Comparison of ENCODE assay signal across 9 cellular contexts in the genomic region with DNA sequence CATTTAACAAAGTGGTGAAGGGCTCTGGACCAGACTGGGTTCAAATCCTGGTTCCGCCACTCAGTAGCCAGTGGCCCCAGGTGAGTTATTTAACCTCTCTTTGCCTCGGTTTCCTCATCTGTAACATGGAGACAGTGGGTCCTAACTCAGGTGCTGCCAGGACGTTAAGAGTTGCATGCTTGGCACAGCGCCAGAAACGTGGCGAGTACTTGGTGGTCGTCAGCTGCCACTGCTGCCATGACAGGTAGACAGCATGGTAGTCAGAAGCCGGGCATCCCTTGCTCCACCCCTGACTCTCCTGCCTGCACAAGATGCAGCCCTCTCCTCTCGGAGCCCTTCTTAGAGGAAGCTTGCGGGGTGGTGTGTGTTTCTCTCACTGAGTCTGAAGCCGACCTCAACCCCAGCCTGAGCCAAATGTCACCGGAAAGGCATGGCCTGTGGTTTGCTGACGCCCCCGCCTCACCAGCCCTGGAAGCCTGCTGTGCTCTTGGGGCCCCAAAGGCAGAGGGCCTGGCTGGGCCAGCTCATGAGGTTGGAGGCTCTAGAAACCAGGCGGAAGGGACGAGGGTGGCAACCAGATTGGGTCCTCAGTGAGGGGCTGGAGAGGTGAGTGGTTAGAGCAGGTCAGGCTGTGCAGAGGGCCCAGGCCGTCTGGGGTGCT.
DNase-seq lines count a peak whose midpoint lies in the region; ATAC-seq and TF ChIP-seq lines count a peak whose summit lies in the region.
"Had no signal": no experiment of that assay in that cellular context is flagged by ENCODE, and none has a peak within 500 bp of the region (broad histone marks: within the 10 kb centered on the region; RNA-seq: fewer than 3 reads in every experiment).

No MANE protein-coding gene starts in this region.

- DNase-seq in NB4 (ENCODE audit: low read depth) (peak; percentile 95), naive B cell (peak; percentile 75), thoracic aorta (ENCODE audit: low spot score) (no peak), cortex of kidney (lab: John Stamatoyannopoulos, UW) (no peak), kidney tubule cell (ENCODE audit: low spot score) (no peak)
- peak; percentile 87 to 90 for DNase-seq in activated T-cell treated with anti-CD3 and anti-CD28 coated beads, Interleukin-2, amount 50 U/mL, for 72 hours

- no peaks in the 10 kb centered on the region for H3K36me3 Mint-ChIP-seq in activated T-cell treated with anti-CD3 and anti-CD28 coated beads, Interleukin-2, amount 50 U/mL, for 72 hours (ENCODE audit: insufficient read depth in 2 of 2)
- no peaks in the 10 kb centered on the region for H3K36me3 Mint-ChIP-seq in naive B cell

- no peak for TF ChIP-seq CTCF in NB4 (IDR thresholded peaks at IDR 0.05; ENCODE audit: low read depth, low read length)
- TF ChIP-seq CTCF in thoracic aorta (IDR thresholded peaks at IDR 0.05) = no peak

- ATAC-seq in GM18505 (IDR thresholded peaks at IDR 0.05; ENCODE audit: unreplicated experiment) = peak; percentile 39
- peak; percentile 94 to 95 for ATAC-seq in activated T-cell treated with anti-CD3 and anti-CD28 coated beads, Interleukin-2, amount 50 U/mL, for 72 hours (replicated peaks in 1 of 2)
- ATAC-seq in naive B cell (ENCODE audit: low read depth in 2 of 2) = peak; percentile 74 to 77
- ATAC-seq in thoracic aorta (ENCODE audit: insufficient number of reproducible peaks, low FRiP score, low read depth) = no peak
- ATAC-seq in HG02571 (IDR thresholded peaks at IDR 0.05; ENCODE audit: unreplicated experiment) = no peak

- H3K36me3 ChIP-seq in thoracic aorta = no peaks in the 10 kb centered on the region

- H3K27ac ChIP-seq in thoracic aorta = no peak overlapping the region
- H3K27ac ChIP-seq: epithelial cell of prostate had no signal

- H3K9me3 ChIP-seq in thoracic aorta = no peaks in the 10 kb centered on the region

- H3K4me3 ChIP-seq in NB4 (ENCODE audit: low read depth, low read length) (no peak overlapping the region), thoracic aorta (peak overlapping the region; percentile 29)

- H3K4me1 Mint-ChIP-seq in activated T-cell treated with anti-CD3 and anti-CD28 coated beads, Interleukin-2, amount 50 U/mL, for 72 hours (ENCODE audit: low read depth) = peaks cover 48% of the 10 kb centered on the region
- peaks cover 44 to 71% (median 55%) of the 10 kb centered on the region in 3 donors for H3K4me1 Mint-ChIP-seq in naive B cell

- no peak overlapping the region for H3K27ac Mint-ChIP-seq in activated T-cell treated with anti-CD3 and anti-CD28 coated beads, Interleukin-2, amount 50 U/mL, for 72 hours
- H3K27ac Mint-ChIP-seq in naive B cell = peak overlapping the region; percentile 42 to 93 (median 75)

- H3K27me3 ChIP-seq in thoracic aorta (replicated peaks; ENCODE audit: insufficient read depth) = no peaks in the 10 kb centered on the region

- peak overlapping the region; percentile 50 to 74 for H3K4me3 Mint-ChIP-seq in activated T-cell treated with anti-CD3 and anti-CD28 coated beads, Interleukin-2, amount 50 U/mL, for 72 hours
- peak overlapping the region; percentile 51 to 88 (median 80) for H3K4me3 Mint-ChIP-seq in naive B cell

- peaks cover 16% of the 10 kb centered on the region in 2 donors for H3K4me1 ChIP-seq in thoracic aorta (ENCODE audit: control insufficient read depth in 1 of 2, low read depth in 2 of 2)

- TF ChIP-seq POLR2A in GM18505 (IDR thresholded peaks at IDR 0.05; ENCODE audit: borderline replicate concordance, extremely low read depth, insufficient read depth, insufficient read length) (no peak), NB4 (IDR thresholded peaks at IDR 0.05; ENCODE audit: extremely low read depth, insufficient read length) (no peak)

- peaks cover 16% of the 10 kb centered on the region for H3K27me3 Mint-ChIP-seq in activated T-cell treated with anti-CD3 and anti-CD28 coated beads, Interleukin-2, amount 50 U/mL, for 72 hours (ENCODE audit: low read depth)
- H3K27me3 Mint-ChIP-seq in naive B cell = no peaks in the 10 kb centered on the region

- H3K9me3 Mint-ChIP-seq in activated T-cell treated with anti-CD3 and anti-CD28 coated beads, Interleukin-2, amount 50 U/mL, for 72 hours = no peaks in the 10 kb centered on the region
- peaks cover 0 to 2% (median 0%) of the 10 kb centered on the region in 7 donors for H3K9me3 Mint-ChIP-seq in naive B cell

Comparison
In these comparisons a context has a peak if more than half of its experiments do, and no peak if none do; other contexts are left out.
1. ATAC-seq: peak in GM18505 (single experiment), activated T-cell treated with anti-CD3 and anti-CD28 coated beads, Interleukin-2, amount 50 U/mL, for 72 hours (2 of 2) and naive B cell (2 of 2); none in thoracic aorta (single experiment) and HG02571 (single experiment).
2. DNase-seq: peak in NB4 (single experiment), activated T-cell treated with anti-CD3 and anti-CD28 coated beads, Interleukin-2, amount 50 U/mL, for 72 hours (2 of 2) and naive B cell (single experiment); none in thoracic aorta (single experiment), cortex of kidney (single experiment) and kidney tubule cell (single experiment).